In genomic region chr3:10284496-10284895, GRCh38 we compare ENCODE assay signal across 15 cellular contexts. TPM values are rescaled to one million over a fixed set of nuclear protein-coding genes. Genes with fewer than 3 reads are reported as not detected.
A peak's percentile ranks its signal among the peaks of the same experiment; 100 is the strongest.
DNase-seq lines count a peak whose midpoint lies in the region; ATAC-seq and TF ChIP-seq lines count a peak whose summit lies in the region.
"Had no signal": no experiment of that assay in that cellular context is flagged by ENCODE, and none has a peak within 500 bp of the region (broad histone marks: within the 10 kb centered on the region; RNA-seq: fewer than 3 reads in every experiment).

No MANE protein-coding gene starts in this region.

- TF ChIP-seq POLR2A in thyroid gland (IDR thresholded peaks at IDR 0.05): no peak

- no peak overlapping the region for H3K4me3 Mint-ChIP-seq in IgD-negative memory B cell
- H3K4me3 Mint-ChIP-seq: activated B cell treated with CpG ODN at 0.5 μM for 24 hours had no signal

- H3K9me3 ChIP-seq in thyroid gland: no peaks in the 10 kb centered on the region
- H3K9me3 ChIP-seq: heart right ventricle, pancreas had no signal

- no peaks in the 10 kb centered on the region for H3K9me3 Mint-ChIP-seq in IgD-negative memory B cell
- H3K9me3 Mint-ChIP-seq: activated B cell treated with CpG ODN at 0.5 μM for 24 hours had no signal

- no peak overlapping the region for H3K4me3 ChIP-seq in thyroid gland (replicated peaks in 1 of 3)
- H3K4me3 ChIP-seq: heart right ventricle, pancreas had no signal

- H3K4me1 Mint-ChIP-seq in IgD-negative memory B cell: peaks cover 8 to 14% (median 13%) of the 10 kb centered on the region in 3 donors

- peaks cover 8% of the 10 kb centered on the region for H3K36me3 Mint-ChIP-seq in IgD-negative memory B cell

- intact Hi-C loops in posterior vena cava (cut with DNase I) (no loop called here), thyroid gland (cut with DNase I) (no loop called here)

- peaks cover 12 to 14% of the 10 kb centered on the region in 2 donors for H3K36me3 ChIP-seq in thyroid gland

- peak overlapping the region; percentile 39 to 73 (median 64) for H3K27ac Mint-ChIP-seq in IgD-negative memory B cell

- 89 to 93% methylated on average over 6 to 8 of the region's 9 CpGs for WGBS in thyroid gland, 2 donors

- peaks cover 13 to 15% of the 10 kb centered on the region in 2 donors for H3K4me1 ChIP-seq in thyroid gland

- DNase-seq in activated CD4-positive, alpha-beta T cell treated with anti-CD3 and anti-CD28 coated beads, Interleukin-2, amount 50 U/mL, for 48 hours: peak; percentile 41 to 57
- peak; percentile 71 for DNase-seq in central memory CD4-positive, alpha-beta T cell
- peak; percentile 34 for DNase-seq in stimulated activated CD4-positive, alpha-beta T cell treated with anti-CD3 and anti-CD28 coated beads, Interleukin-4, amount 100 ng/mL, for 24 hours
- DNase-seq in posterior vena cava (ENCODE audit: low spot score) (no peak), thyroid gland (no peak), hypothalamus (lab: John Stamatoyannopoulos, UW) (no peak)
- DNase-seq: activated B cell treated with CpG ODN at 0.5 μM for 24 hours, heart right ventricle, left ventricle myocardium superior, NCI-H1105, NCI-H524 treated with DMSO at 0.1 percent for 48 hours, SHP77 treated with DMSO at 0.1 percent for 48 hours had no signal

- ATAC-seq in GM19452 (IDR thresholded peaks at IDR 0.05; ENCODE audit: unreplicated experiment): no peak

- no peaks in the 10 kb centered on the region for H3K27me3 Mint-ChIP-seq in IgD-negative memory B cell
- H3K27me3 Mint-ChIP-seq: activated B cell treated with CpG ODN at 0.5 μM for 24 hours had no signal

- H3K27me3 ChIP-seq in thyroid gland: no peaks in the 10 kb centered on the region
- H3K27me3 ChIP-seq: heart right ventricle, pancreas had no signal

- no peak for TF ChIP-seq CTCF in thyroid gland (IDR thresholded peaks at IDR 0.05)

- no peak overlapping the region for H3K27ac ChIP-seq in thyroid gland
- H3K27ac ChIP-seq: heart right ventricle, pancreas had no signal

RNA-seq across cellular contexts. Expression of gene GHRL, which starts 8.3 kb away (rescaled TPM):
- polyA plus RNA-seq in IgD-negative memory B cell: 1.5 TPM
- total RNA-seq in posterior vena cava (1 to 10 TPM; 1.0 to 1.2 TPM), thyroid gland (1 to 10 TPM in 2 of 4 donors, under 1 TPM in 1, not detected in 1; 0.56 to 1.2 (median 1.1) TPM)
- total RNA-seq: left ventricle myocardium superior had no signal

RNA-seq across cellular contexts. Expression of gene TATDN2, which starts 36.2 kb away (rescaled TPM):
- 11.6 TPM for polyA plus RNA-seq in IgD-negative memory B cell
- total RNA-seq in posterior vena cava (10 to 100 TPM; 22.2 to 25.3 TPM), thyroid gland (10 to 100 TPM; 21.4 to 37.1 (median 30.1) TPM)

RNA-seq across cellular contexts. Expression of gene SEC13, which starts 36.4 kb away (rescaled TPM):
- 111 TPM for polyA plus RNA-seq in IgD-negative memory B cell
- 10 to 100 TPM; 85.9 to 86.3 TPM for total RNA-seq in posterior vena cava
- 100 to 1,000 TPM in 3 of 4 donors, 10 to 100 TPM in 1; 93.3 to 156 (median 136) TPM for total RNA-seq in thyroid gland

Comparison
In these comparisons a context has a peak if more than half of its experiments do, and no peak if none do; other contexts are left out.
1. DNase-seq: peak in activated CD4-positive, alpha-beta T cell treated with anti-CD3 and anti-CD28 coated beads, Interleukin-2, amount 50 U/mL, for 48 hours (2 of 2), central memory CD4-positive, alpha-beta T cell (single experiment) and stimulated activated CD4-positive, alpha-beta T cell treated with anti-CD3 and anti-CD28 coated beads, Interleukin-4, amount 100 ng/mL, for 24 hours (single experiment); none in posterior vena cava (single experiment), thyroid gland (0 of 2) and hypothalamus (0 of 51).